Comparison of ENCODE assay signal across 7 cellular contexts in the genomic region with DNA sequence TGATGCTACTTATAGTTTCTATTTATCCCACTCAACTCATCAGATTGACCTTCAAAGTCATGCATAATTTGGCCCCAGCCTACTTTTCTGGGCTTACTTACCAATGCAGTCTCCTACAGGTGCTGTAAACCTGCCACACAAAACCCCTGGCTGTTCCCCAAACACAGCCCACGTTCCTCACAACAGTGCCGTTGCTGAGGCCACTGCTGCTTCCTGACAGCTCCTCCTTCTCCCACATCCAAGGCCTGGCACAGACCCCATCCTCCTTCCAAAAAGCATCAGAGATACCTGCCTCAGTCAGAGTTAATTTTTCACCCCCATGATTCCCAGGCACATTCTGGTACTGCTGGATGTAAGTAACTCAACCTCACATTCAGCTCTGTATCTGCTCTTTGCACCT.
"Had no signal": no experiment of that assay in that cellular context is flagged by ENCODE, and none has a peak within 500 bp of the region (broad histone marks: within the 10 kb centered on the region; RNA-seq: fewer than 3 reads in every experiment).

No MANE protein-coding gene starts in this region.

- H3K9me3 ChIP-seq: HAP-1 had no signal

- H3K27ac ChIP-seq: GM23248, HL-60 had no signal

- H3K4me3 Mint-ChIP-seq: HFFc6, IgD-negative memory B cell had no signal

- H3K27ac Mint-ChIP-seq: HFFc6 had no signal

- H3K4me3 ChIP-seq: GM23248, HAP-1 had no signal

- H3K9me3 Mint-ChIP-seq: HFFc6 had no signal

- DNase-seq: GOT3, H7, HFFc6 had no signal

- H3K4me1 ChIP-seq: HAP-1 had no signal

- H3K36me3 ChIP-seq: HAP-1 had no signal
